Comparison of ENCODE assay signal across 18 cellular contexts in the genomic region with DNA sequence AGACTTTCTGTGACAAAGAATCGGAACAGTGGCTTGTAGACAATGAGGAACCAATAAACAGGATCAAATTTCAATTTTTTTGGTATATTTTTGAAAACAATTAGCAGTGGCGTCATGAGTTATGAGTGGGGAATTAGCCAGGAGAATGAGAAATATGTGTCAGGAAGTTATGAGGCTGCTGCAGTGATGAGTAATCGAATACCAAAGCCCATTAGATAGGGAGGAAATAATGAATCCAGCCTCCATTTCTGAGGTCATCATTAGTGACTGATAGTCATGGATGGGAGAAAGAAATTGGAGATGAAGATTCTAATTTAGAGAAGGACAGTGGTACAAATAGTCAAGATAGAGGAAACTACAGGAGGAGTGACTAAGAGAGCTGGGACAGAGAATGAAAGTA.
A peak's percentile ranks its signal among the peaks of the same experiment; 100 is the strongest.
DNase-seq lines count a peak whose midpoint lies in the region; ATAC-seq, FAIRE-seq and TF ChIP-seq lines count a peak whose summit lies in the region.
"Had no signal": no experiment of that assay in that cellular context is flagged by ENCODE, and none has a peak within 500 bp of the region (broad histone marks: within the 10 kb centered on the region; RNA-seq: fewer than 3 reads in every experiment).

No MANE protein-coding gene starts in this region.

- no peak overlapping the region for H3K4me3 ChIP-seq in bronchial epithelial cell (ENCODE audit: low read depth, low read length)
- no peak overlapping the region for H3K4me3 ChIP-seq in dorsolateral prefrontal cortex

- FAIRE-seq in HTR-8/SVneo (lab: Jason Lieb, UNC) (peak; percentile 80), bronchial epithelial cell (lab: Jason Lieb, UNC) (no peak)
- FAIRE-seq: colon, GM19239 had no signal

- intact Hi-C loops in dorsolateral prefrontal cortex (cut with DNase I): no loop called here

- TF ChIP-seq CTCF in bronchial epithelial cell (IDR thresholded peaks at IDR 0.05; ENCODE audit: insufficient read depth, low read length, severe bottlenecking): no peak
- no peak for TF ChIP-seq CTCF in dorsolateral prefrontal cortex (IDR thresholded peaks at IDR 0.05 in 54 of 56, conservative IDR thresholded peaks at IDR 0.05 in 2 of 56; ENCODE audit: low read depth in 1 of 56, partially characterized antibody in 56 of 56)

- H3K27me3 ChIP-seq in bronchial epithelial cell (ENCODE audit: control insufficient read depth, insufficient read depth, low read length) (no peaks in the 10 kb centered on the region), dorsolateral prefrontal cortex (no peaks in the 10 kb centered on the region)
- H3K27me3 ChIP-seq: neutrophil had no signal

- ATAC-seq in HG03159 (IDR thresholded peaks at IDR 0.05; ENCODE audit: unreplicated experiment) (no peak), GM18868 (IDR thresholded peaks at IDR 0.05; ENCODE audit: unreplicated experiment) (no peak)
- ATAC-seq: left ventricle myocardium superior; stimulated activated effector memory CD8-positive, alpha-beta T cell treated with anti-CD3 and anti-CD28 coated beads, Interleukin-12 subunit alpha, Interleukin-12 subunit beta, amount 100 ng/mL, for 72 hours had no signal

- DNase-seq in AG20443 (ENCODE audit: low spot score) (peak; percentile 36), HTR-8/SVneo (ENCODE audit: insufficient read length, low spot score) (peak; percentile 58), bronchial epithelial cell (ENCODE audit: low read depth) (peak; percentile 85), kidney tubule cell (ENCODE audit: low spot score) (peak; percentile 86), GF-D8 (lab: John Stamatoyannopoulos, UW) (no peak), dorsolateral prefrontal cortex (no peak)
- DNase-seq: activated CD4-positive, alpha-beta T cell treated with anti-CD3 and anti-CD28 coated beads, Interleukin-2, amount 50 U/mL, for 4 hours; activated gamma-delta T cell; H7; KG1; left ventricle myocardium superior; NCI-H2029 had no signal

- no peaks in the 10 kb centered on the region for H3K36me3 ChIP-seq in bronchial epithelial cell (ENCODE audit: control insufficient read depth, insufficient read depth, low read length)
- H3K36me3 ChIP-seq: neutrophil had no signal

- H3K27ac ChIP-seq in dorsolateral prefrontal cortex: no peak overlapping the region
- H3K27ac ChIP-seq: neutrophil had no signal

Comparison
In these comparisons a context has a peak if more than half of its experiments do, and no peak if none do; other contexts are left out.
1. DNase-seq: peak in AG20443 (single experiment), HTR-8/SVneo (single experiment), bronchial epithelial cell (single experiment) and kidney tubule cell (single experiment); none in GF-D8 (single experiment) and dorsolateral prefrontal cortex (0 of 10).